Comparison of ENCODE assay signal across 9 cellular contexts in the genomic region with DNA sequence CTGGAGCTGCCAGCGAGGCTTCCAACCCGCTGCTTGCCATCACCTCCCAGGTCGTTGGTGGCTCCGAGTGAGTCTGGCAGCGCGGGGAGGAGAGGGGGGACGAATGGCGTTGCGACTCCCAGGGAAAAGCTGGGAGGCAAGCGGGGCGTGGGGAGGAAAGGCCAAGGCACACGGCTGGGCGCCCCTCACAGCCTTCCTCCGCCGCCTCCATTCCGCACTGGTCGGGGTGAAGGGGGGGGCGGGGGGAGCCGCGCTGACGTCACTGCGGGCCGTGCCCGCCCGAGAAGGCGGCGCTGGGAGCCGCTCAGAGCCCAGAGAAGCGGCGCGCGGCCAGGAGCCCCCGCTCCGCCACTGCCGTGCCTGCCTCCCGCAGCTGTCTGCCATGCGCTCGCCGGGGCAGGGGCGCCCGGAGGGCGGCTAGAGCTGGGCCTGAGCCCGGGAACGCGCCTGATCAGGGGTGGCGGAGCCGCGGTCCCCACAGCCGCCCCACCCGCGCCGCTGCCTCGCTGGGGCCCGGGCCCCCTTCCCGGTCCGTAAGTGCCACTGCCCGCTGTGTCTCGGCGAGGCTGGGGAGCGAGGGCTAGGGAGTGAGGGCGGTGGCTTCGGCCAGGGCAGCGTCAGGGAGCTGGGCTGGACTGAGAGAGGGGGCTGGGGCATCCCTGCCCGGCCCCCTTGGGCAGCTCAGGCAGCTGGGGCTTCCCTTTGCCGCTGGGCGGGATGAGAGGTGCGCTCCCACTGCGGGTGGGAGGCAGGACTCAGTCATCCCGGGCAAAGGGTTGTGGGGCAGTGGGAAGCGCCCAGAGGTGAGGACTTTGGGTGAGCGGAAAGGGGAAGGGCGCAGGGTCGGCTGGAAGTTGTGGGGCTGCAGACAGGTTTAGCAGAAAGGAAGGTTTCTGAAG. TPM values are rescaled to one million over a fixed set of nuclear protein-coding genes. Genes with fewer than 3 reads are reported as not detected.
A peak's percentile ranks its signal among the peaks of the same experiment; 100 is the strongest.
DNase-seq lines count a peak whose midpoint lies in the region; ATAC-seq, FAIRE-seq and TF ChIP-seq lines count a peak whose summit lies in the region.
"Had no signal": no experiment of that assay in that cellular context is flagged by ENCODE, and none has a peak within 500 bp of the region (broad histone marks: within the 10 kb centered on the region; RNA-seq: fewer than 3 reads in every experiment).

No MANE protein-coding gene starts in this region.

- no peak for FAIRE-seq in H1 (lab: Jason Lieb, UNC)

- H3K9ac ChIP-seq in H1 (replicated peaks in 1 of 4; ENCODE audit: extremely low read depth in 1 of 4, low read depth in 3 of 4, low read length in 3 of 4) = no peak overlapping the region

- no peak overlapping the region for H3K56ac ChIP-seq in H1 (replicated peaks; ENCODE audit: insufficient read length, low read depth, low read length)

- TF ChIP-seq RAD21 in H1 (IDR thresholded peaks at IDR 0.05 in 1 of 2, conservative IDR thresholded peaks at IDR 0.05 in 1 of 2; ENCODE audit: low read depth in 2 of 2, low read length in 2 of 2) = no peak

- POLR2A ChIA-PET in H1 (lab: Charles Lee; ENCODE audit: partially characterized antibody) = interaction anchor here (0.9 to 2.0 kb wide), 3 partner anchors 14 to 56 kb away, joined by 3 to 7 read pairs (median 4); no protein-coding TSS in a partner anchor

- no peaks in the 10 kb centered on the region for H3K79me1 ChIP-seq in H1 (ENCODE audit: low read depth, low read length)

- H3K27me3 ChIP-seq in H1 (replicated peaks in 1 of 4; ENCODE audit: control insufficient read depth in 3 of 4, extremely low read depth in 1 of 4, insufficient read depth in 3 of 4, low read length in 3 of 4) (peaks cover 94 to 100% (median 98%) of the 10 kb centered on the region in 4 experiments), thymus (ENCODE audit: control insufficient read depth, insufficient read depth) (peaks cover 94% of the 10 kb centered on the region), uterus (peaks cover 36 to 63% of the 10 kb centered on the region in 2 donors)

- H2BK20ac ChIP-seq in H1 (ENCODE audit: low read length) = no peak overlapping the region

- H2BK5ac ChIP-seq in H1 (ENCODE audit: low read depth, low read length) = no peak overlapping the region

- H2BK12ac ChIP-seq in H1 (ENCODE audit: low read depth, low read length) = no peak overlapping the region

- no peak for TF ChIP-seq CTCF in H1 (IDR thresholded peaks at IDR 0.05; ENCODE audit: control extremely low read depth in 1 of 3, insufficient read depth in 1 of 3, low read depth in 1 of 3, low read length in 3 of 3)
- no peak for TF ChIP-seq CTCF in uterus (IDR thresholded peaks at IDR 0.05)

- no peak overlapping the region for H3K18ac ChIP-seq in H1 (ENCODE audit: extremely low read depth, low read length)

- no peak overlapping the region for H2BK15ac ChIP-seq in H1 (ENCODE audit: low read length)

- H3K4me2 ChIP-seq in H1 (ENCODE audit: insufficient read depth in 1 of 2, low read depth in 2 of 2, low read length in 2 of 2) = peak overlapping the region; percentile 18 to 54

- no peak overlapping the region for H3K4ac ChIP-seq in H1 (replicated peaks; ENCODE audit: insufficient read length, low read depth, low read length)

- H3K23me2 ChIP-seq in H1 (ENCODE audit: low read depth, low read length) = peaks cover 1% of the 10 kb centered on the region; the same call in 1 of the 2 replicates

- TF ChIP-seq POLR2A in H1 (IDR thresholded peaks at IDR 0.05; ENCODE audit: control extremely low read depth in 1 of 2, low read depth in 2 of 2, low read length in 2 of 2) = no peak
- TF ChIP-seq POLR2A in uterus (IDR thresholded peaks at IDR 0.05) = no peak

- intact Hi-C loops in uterus (cut with DNase I; ENCODE audit: low total_unique reads) = no loop called here

- no peak overlapping the region for H4K8ac ChIP-seq in H1 (ENCODE audit: extremely low read depth, insufficient read depth, low read length)

- ATAC-seq in HG02870 (IDR thresholded peaks at IDR 0.05; ENCODE audit: unreplicated experiment) (no peak), GM19328 (IDR thresholded peaks at IDR 0.05; ENCODE audit: unreplicated experiment) (no peak)

- 7% methylated on average over 50 of the region's 73 CpGs; no CpG with 5 or more reads in 1 of the 2 experiments for WGBS in H1 (ENCODE audit: extremely low coverage in 1 of 2, insufficient coverage in 1 of 2, insufficient read length in 1 of 2, insufficient replicate concordance in 2 of 2, low coverage in 1 of 2, low lambda C conversion rate in 2 of 2, missing lambda C conversion rate in 1 of 2), 2 experiments
- WGBS in thymus = 5% methylated on average over 73 of the region's 73 CpGs

- no peaks in the 10 kb centered on the region for H3K79me2 ChIP-seq in H1 (ENCODE audit: control insufficient read depth in 1 of 2, insufficient read depth in 2 of 2, low read length in 2 of 2)

- H3K23ac ChIP-seq in H1 (ENCODE audit: insufficient read length) = no peak overlapping the region

- TF ChIP-seq EP300 in H1 (IDR thresholded peaks at IDR 0.05; ENCODE audit: borderline replicate concordance in 1 of 2, low read depth in 2 of 2, low read length in 2 of 2) = no peak

- no peak overlapping the region for H2AFZ ChIP-seq in H1 (ENCODE audit: low read length)

- H2AK5ac ChIP-seq in H1 (ENCODE audit: low read depth, low read length) = no peak overlapping the region

- no peak overlapping the region for H3K27ac ChIP-seq in H1 (ENCODE audit: low read depth, low read length)
- H3K27ac ChIP-seq in thymus (ENCODE audit: low read depth) = no peak overlapping the region
- no peak overlapping the region for H3K27ac ChIP-seq in uterus
- H3K27ac ChIP-seq: prostate gland had no signal

- no peak overlapping the region for H4K91ac ChIP-seq in H1 (replicated peaks; ENCODE audit: insufficient read length, low read length)

- no peaks in the 10 kb centered on the region; a peak in 1 of 4 replicates for H3K9me3 ChIP-seq in H1 (ENCODE audit: insufficient read depth in 2 of 2, low read depth in 1 of 2, low read length in 1 of 2)
- H3K9me3 ChIP-seq in thymus (ENCODE audit: control insufficient read depth) = no peaks in the 10 kb centered on the region
- no peaks in the 10 kb centered on the region for H3K9me3 ChIP-seq in uterus
- H3K9me3 ChIP-seq: prostate gland had no signal

- DNase-seq in stimulated activated CD4-positive, alpha-beta T cell treated with anti-CD3 and anti-CD28 coated beads, Interleukin-4, amount 100 ng/mL, for 1 hour = peak; percentile 11
- DNase-seq in stimulated activated CD4-positive, alpha-beta T cell treated with anti-CD3 and anti-CD28 coated beads, Interleukin-1b, Interleukin-23, amount 100 ng/mL, for 48 hours = no peak
- DNase-seq in NCI-H69 (lab: John Stamatoyannopoulos, UW) (peak; percentile 84), H1 (ENCODE audit: low read depth in 1 of 2, low spot score in 2 of 2) (peak in 1 of 2 experiments; percentile 55), uterus (no peak)

- H2BK120ac ChIP-seq in H1 (replicated peaks; ENCODE audit: low read depth, low read length) = no peak overlapping the region

- peaks cover 20 to 41% of the 10 kb centered on the region in 2 experiments for H4K20me1 ChIP-seq in H1 (replicated peaks in 1 of 2; ENCODE audit: control insufficient read depth in 1 of 2, insufficient read depth in 2 of 2, low read length in 2 of 2)

- H3K4me3 ChIP-seq in H1 (ENCODE audit: extremely low read depth in 1 of 4, insufficient read depth in 2 of 4, low read depth in 3 of 4, low read length in 4 of 4) = peak overlapping the region in 1 of 4 experiments; percentile 35; a peak in 2 of 8 replicates
- H3K4me3 ChIP-seq in thymus (ENCODE audit: low read length) = peak overlapping the region; percentile 13
- H3K4me3 ChIP-seq in uterus = no peak overlapping the region
- H3K4me3 ChIP-seq: prostate gland had no signal

- H3K14ac ChIP-seq in H1 (ENCODE audit: insufficient read length) = no peak overlapping the region

- H3K36me3 ChIP-seq in H1 (ENCODE audit: control insufficient read depth in 2 of 4, insufficient read depth in 4 of 4, low read length in 3 of 4) (peaks cover 0 to 7% (median 0%) of the 10 kb centered on the region in 4 experiments; a peak in 1 of 8 replicates), thymus (ENCODE audit: control insufficient read depth, insufficient read depth) (no peaks in the 10 kb centered on the region), uterus (no peaks in the 10 kb centered on the region)
- H3K36me3 ChIP-seq: prostate gland had no signal

- no peak overlapping the region for H4K5ac ChIP-seq in H1 (ENCODE audit: insufficient read length, low read depth, low read length)

- CTCF ChIA-PET in H1 (lab: Charles Lee; ENCODE audit: partially characterized antibody) = interaction anchor here (0.9 to 18.6 kb wide), 7 partner anchors 9 to 110 kb away, joined by 3 to 412 read pairs (median 125); no protein-coding TSS in a partner anchor

- H3K4me1 ChIP-seq in H1 (replicated peaks in 1 of 4; ENCODE audit: control insufficient read depth in 3 of 4, insufficient read depth in 4 of 4, low read length in 3 of 4) = peaks cover 4 to 30% (median 14%) of the 10 kb centered on the region in 4 experiments
- H3K4me1 ChIP-seq in thymus (ENCODE audit: control insufficient read depth, insufficient read depth, low read length) = peaks cover 6% of the 10 kb centered on the region
- peaks cover 0 to 11% of the 10 kb centered on the region in 2 donors for H3K4me1 ChIP-seq in uterus

TF ChIP-seq in H1, 55 proteins besides CTCF, POLR2A, EP300 and RAD21:
- TF ChIP-seq RFX5 (IDR thresholded peaks at IDR 0.05; ENCODE audit: borderline replicate concordance, low read depth, low read length) (no peak), CREB1 (IDR thresholded peaks at IDR 0.05) (peak; percentile 51; the same call in 1 of the 2 replicates), EZH2 (IDR thresholded peaks at IDR 0.05; ENCODE audit: low read depth, low read length, severe bottlenecking) (peak; percentile 80), SUZ12 (IDR thresholded peaks at IDR 0.05; ENCODE audit: low read length) (peak; percentile 84)

RNA-seq across cellular contexts. Expression of a gene that starts 27.8 kb away (rescaled TPM):
- total RNA-seq in H1 (2021; fragmentation: NEBNext Ultra II Directional; extraction: Animal tissue kit (Norgen Biotek cat#: 25700)) = 52.3 and 53.4 TPM in 2 replicates
- 14.8 and 27.1 TPM in 2 replicates for polyA plus RNA-seq in H1 (2011; rRNA removed)
- polyA plus RNA-seq in H1 (2011; cell fraction: cytosol; rRNA removed) = 38.0 TPM
- 124 TPM for polyA plus RNA-seq in H1 (2011; cell fraction: nucleus; rRNA removed)
- 40.8 to 48.7 TPM (median 46.6 TPM) in 4 replicates for polyA plus RNA-seq in H1 (2012, experiment 1 of 2)
- 34.4 TPM for polyA plus RNA-seq in H1 (2012, experiment 2 of 2)
- polyA plus RNA-seq in H1 (2013, experiment 1 of 2) = 24.0 TPM
- polyA plus RNA-seq in H1 (2013, experiment 2 of 2) = 21.0 TPM
- 23.1 and 50.9 TPM in 2 replicates for polyA minus RNA-seq in H1 (2011; rRNA and poly(A)+ RNA removed)
- polyA minus RNA-seq in H1 (2011; cell fraction: cytosol; rRNA and poly(A)+ RNA removed) = 41.5 TPM
- polyA minus RNA-seq in H1 (2011; cell fraction: nucleus; rRNA and poly(A)+ RNA removed) = 106 TPM
- 80.5 TPM for polyA plus RNA-seq in thymus
- 10 to 100 TPM; 38.4 to 62.0 (median 53.7) TPM for total RNA-seq in uterus

Comparison
In these comparisons a context has a peak if more than half of its experiments do, and no peak if none do; other contexts are left out.
1. DNase-seq: peak in stimulated activated CD4-positive, alpha-beta T cell treated with anti-CD3 and anti-CD28 coated beads, Interleukin-4, amount 100 ng/mL, for 1 hour (single experiment) and NCI-H69 (single experiment); none in stimulated activated CD4-positive, alpha-beta T cell treated with anti-CD3 and anti-CD28 coated beads, Interleukin-1b, Interleukin-23, amount 100 ng/mL, for 48 hours (single experiment) and uterus (0 of 2).